In genomic region chr17:42780816-42781638, GRCh38 we compare ENCODE assay signal across 10 cellular contexts. TPM values are rescaled to one million over a fixed set of nuclear protein-coding genes. Genes with fewer than 3 reads are reported as not detected.
DNase-seq lines count a peak whose midpoint lies in the region; ATAC-seq and TF ChIP-seq lines count a peak whose summit lies in the region.
"Had no signal": no experiment of that assay in that cellular context is flagged by ENCODE, and none has a peak within 500 bp of the region (broad histone marks: within the 10 kb centered on the region; RNA-seq: fewer than 3 reads in every experiment).

No MANE protein-coding gene starts in this region.

- no peaks in the 10 kb centered on the region for H3K9me3 ChIP-seq in adipocyte (ENCODE audit: control insufficient read depth, low read length)
- no peaks in the 10 kb centered on the region for H3K9me3 ChIP-seq in iPS DF 6.9 (ENCODE audit: control insufficient read depth, insufficient read depth, low read length)
- no peaks in the 10 kb centered on the region for H3K9me3 ChIP-seq in sigmoid colon
- H3K9me3 ChIP-seq in PC-9 (ENCODE audit: insufficient read depth, low read depth): no peaks in the 10 kb centered on the region

- TF ChIP-seq CTCF in GM23338 (conservative IDR thresholded peaks at IDR 0.05; ENCODE audit: low read depth in 2 of 2) (no peak), sigmoid colon (IDR thresholded peaks at IDR 0.05) (no peak), PC-9 (conservative IDR thresholded peaks at IDR 0.05) (no peak)

- H3K27me3 Mint-ChIP-seq in GM23338 (ENCODE audit: insufficient read depth, low read depth, poor library complexity): peaks cover 44% of the 10 kb centered on the region
- peaks cover 31 to 34% of the 10 kb centered on the region in 2 donors for H3K27me3 Mint-ChIP-seq in natural killer cell treated with Interleukin-12 subunit alpha and Interleukin-12 subunit beta and Interleukin-15 and Interleukin-18, amount 100 ng/mL, for 72 hours

- H3K27me3 ChIP-seq in GM23338 (ENCODE audit: insufficient read depth): peaks cover 34% of the 10 kb centered on the region
- H3K27me3 ChIP-seq in adipocyte (replicated peaks; ENCODE audit: control insufficient read depth, insufficient read depth, low read length): peaks cover 5% of the 10 kb centered on the region
- H3K27me3 ChIP-seq in iPS DF 6.9 (ENCODE audit: control insufficient read depth, insufficient read depth, low read length): peaks cover 9% of the 10 kb centered on the region; the same call in 1 of the 2 replicates
- H3K27me3 ChIP-seq in sigmoid colon: peaks cover 36 to 65% (median 60%) of the 10 kb centered on the region in 3 donors
- H3K27me3 ChIP-seq in PC-9 (ENCODE audit: insufficient read depth, low read depth): no peaks in the 10 kb centered on the region

- ATAC-seq in GM23338: peak; percentile 37
- ATAC-seq in natural killer cell treated with Interleukin-12 subunit alpha and Interleukin-12 subunit beta and Interleukin-15 and Interleukin-18, amount 100 ng/mL, for 72 hours: no peak

- peak overlapping the region; percentile 77 for H3K9ac ChIP-seq in adipocyte (ENCODE audit: low read length)

- no TSS peak for BruUV-seq in PC-9 (replicated peaks; lab: Mats Ljungman, UMichigan)

- H3K79me2 ChIP-seq in GM23338 (replicated peaks; ENCODE audit: insufficient read depth): no peaks in the 10 kb centered on the region
- no peaks in the 10 kb centered on the region for H3K79me2 ChIP-seq in PC-9 (ENCODE audit: low read depth)

- H2AFZ ChIP-seq in GM23338 (peak overlapping the region; percentile 89; the same call in 1 of the 2 replicates), PC-9 (no peak overlapping the region)

- H3K4me2 ChIP-seq in GM23338 (peak overlapping the region; percentile 93), PC-9 (no peak overlapping the region)

- no peak for TF ChIP-seq POLR2A in sigmoid colon (IDR thresholded peaks at IDR 0.05)

- H3K36me3 ChIP-seq in GM23338 (ENCODE audit: insufficient read depth) (no peaks in the 10 kb centered on the region; the same call in 1 of the 2 replicates), adipocyte (ENCODE audit: control insufficient read depth, insufficient read depth, low read length, severe bottlenecking) (peaks cover 36% of the 10 kb centered on the region), iPS DF 6.9 (ENCODE audit: control insufficient read depth, insufficient read depth, low read length) (peaks cover 7% of the 10 kb centered on the region), sigmoid colon (peaks cover 9 to 37% (median 21%) of the 10 kb centered on the region in 4 donors), PC-9 (ENCODE audit: low read depth) (peaks cover 16% of the 10 kb centered on the region; the same call in 1 of the 2 replicates)

- no peaks in the 10 kb centered on the region for H3K9me2 ChIP-seq in GM23338 (ENCODE audit: insufficient read depth)
- H3K9me2 ChIP-seq in PC-9 (ENCODE audit: insufficient read depth): no peaks in the 10 kb centered on the region

- CTCF ChIA-PET in PC-9 (lab: Charles Lee): no interaction called here

- H3K4me1 Mint-ChIP-seq in GM23338: peaks cover 24% of the 10 kb centered on the region
- peaks cover 0 to 19% of the 10 kb centered on the region in 2 donors for H3K4me1 Mint-ChIP-seq in natural killer cell treated with Interleukin-12 subunit alpha and Interleukin-12 subunit beta and Interleukin-15 and Interleukin-18, amount 100 ng/mL, for 72 hours (ENCODE audit: low read depth in 2 of 2)

- H3K27ac ChIP-seq in GM23338 (ENCODE audit: low read depth): no peak overlapping the region
- H3K27ac ChIP-seq in iPS DF 6.9 (ENCODE audit: low read length): no peak overlapping the region
- peak overlapping the region in 1 of 4 donors; percentile 62 for H3K27ac ChIP-seq in sigmoid colon
- no peak overlapping the region for H3K27ac ChIP-seq in PC-9

- DNase-seq in GM23338 (ENCODE audit: low spot score) (peak; percentile 46), adipocyte (ENCODE audit: low read depth) (peak; percentile 55), iPS DF 6.9 (ENCODE audit: low read depth, low spot score) (no peak), sigmoid colon (no peak), PC-9 (no peak), dedifferentiated amniotic fluid mesenchymal stem cell (ENCODE audit: extremely low spot score) (no peak)
- no peak for DNase-seq in natural killer cell treated with Interleukin-12 subunit alpha and Interleukin-12 subunit beta and Interleukin-15 and Interleukin-18, amount 100 ng/mL, for 72 hours (ENCODE audit: low spot score)
- no peak for DNase-seq in NK-92 treated with Interleukin-12 subunit alpha and Interleukin-12 subunit beta, amount 100 ng/mL, for 24 hours (lab: John Stamatoyannopoulos, UW)
- DNase-seq: NCI-H510A had no signal

- H3K36me3 Mint-ChIP-seq in GM23338 (ENCODE audit: low read depth): peaks cover 31% of the 10 kb centered on the region
- H3K36me3 Mint-ChIP-seq in natural killer cell treated with Interleukin-12 subunit alpha and Interleukin-12 subunit beta and Interleukin-15 and Interleukin-18, amount 100 ng/mL, for 72 hours: peaks cover 4% of the 10 kb centered on the region

- H3K27ac Mint-ChIP-seq in GM23338: no peak overlapping the region
- H3K27ac Mint-ChIP-seq in natural killer cell treated with Interleukin-12 subunit alpha and Interleukin-12 subunit beta and Interleukin-15 and Interleukin-18, amount 100 ng/mL, for 72 hours: no peak overlapping the region

- intact Hi-C loops in sigmoid colon (cut with DNase I): no loop called here
- intact Hi-C loops in PC-9 (cut with micrococcal nuclease; ENCODE audit: unreplicated experiment): no loop called here

- H3K4me3 ChIP-seq in GM23338 (peak overlapping the region; percentile 81), adipocyte (ENCODE audit: low read length) (peak overlapping the region; percentile 76), iPS DF 6.9 (ENCODE audit: low read length) (peak overlapping the region; percentile 59; the same call in 1 of the 2 replicates), sigmoid colon (peak overlapping the region in 3 of 4 donors; percentile 33 to 47 (median 41)), PC-9 (no peak overlapping the region)

- WGBS in iPS DF 6.9 (ENCODE audit: insufficient coverage, insufficient read length): no CpG with 5 or more reads among the region's 45 CpGs
- WGBS in sigmoid colon, 2 donors: 2 to 5% methylated on average over 45 of the region's 45 CpGs

- no peak for TF ChIP-seq EP300 in sigmoid colon (IDR thresholded peaks at IDR 0.05)

- H3K9me3 Mint-ChIP-seq in GM23338: no peaks in the 10 kb centered on the region; the same call in 2 of the 3 replicates
- no peaks in the 10 kb centered on the region for H3K9me3 Mint-ChIP-seq in natural killer cell treated with Interleukin-12 subunit alpha and Interleukin-12 subunit beta and Interleukin-15 and Interleukin-18, amount 100 ng/mL, for 72 hours

- POLR2A ChIA-PET in PC-9 (lab: Charles Lee; ENCODE audit: unreplicated experiment): no interaction called here

- peaks cover 21% of the 10 kb centered on the region; the same call in 1 of the 2 replicates for H3K4me1 ChIP-seq in GM23338 (ENCODE audit: insufficient read depth)
- peaks cover 42% of the 10 kb centered on the region for H3K4me1 ChIP-seq in adipocyte (ENCODE audit: control insufficient read depth, insufficient read depth, low read length)
- peaks cover 4% of the 10 kb centered on the region for H3K4me1 ChIP-seq in iPS DF 6.9 (ENCODE audit: control insufficient read depth, insufficient read depth, low read length)
- peaks cover 0 to 27% (median 22%) of the 10 kb centered on the region in 4 donors for H3K4me1 ChIP-seq in sigmoid colon
- H3K4me1 ChIP-seq in PC-9 (replicated peaks; ENCODE audit: insufficient read depth): peaks cover 30% of the 10 kb centered on the region

- H3F3A ChIP-seq in GM23338 (replicated peaks; ENCODE audit: low read depth): peaks cover 12% of the 10 kb centered on the region; the same call in 1 of the 2 replicates
- peaks cover 24% of the 10 kb centered on the region for H3F3A ChIP-seq in PC-9 (ENCODE audit: insufficient read depth, low read depth)

- H4K20me1 ChIP-seq in GM23338 (replicated peaks; ENCODE audit: insufficient read depth): no peaks in the 10 kb centered on the region
- H4K20me1 ChIP-seq in PC-9 (ENCODE audit: insufficient read depth): no peaks in the 10 kb centered on the region

- H3K4me3 Mint-ChIP-seq in GM23338: peak overlapping the region; percentile 72
- H3K4me3 Mint-ChIP-seq in natural killer cell treated with Interleukin-12 subunit alpha and Interleukin-12 subunit beta and Interleukin-15 and Interleukin-18, amount 100 ng/mL, for 72 hours: no peak overlapping the region

RNA-seq across cellular contexts. Expression of gene WNK4, which starts 0.6 kb away (rescaled TPM):
- 0.10 and 0.54 TPM in 2 replicates for total RNA-seq in GM23338 (2014; rRNA removed; shearing (Covaris generic))
- polyA plus RNA-seq in GM23338 (2016; fragmentation: Nextera tagmentation; extraction: Ambion mirVana) (0.65 and 0.83 TPM in 2 replicates), sigmoid colon (10 to 100 TPM; 13.2 to 14.4 (median 14.0) TPM)
- total RNA-seq in sigmoid colon (under 1 TPM in 1 of 4 donors, not detected in 3; 0.28 TPM), PC-9 (2021) (8.3 and 11.9 TPM in 2 replicates)
- under 1 TPM; 0.10 to 0.28 TPM for total RNA-seq in natural killer cell treated with Interleukin-12 subunit alpha and Interleukin-12 subunit beta and Interleukin-15 and Interleukin-18, amount 100 ng/mL, for 72 hours

RNA-seq across cellular contexts. Expression of gene VPS25, which starts 7.8 kb away (rescaled TPM):
- total RNA-seq in GM23338 (2014; rRNA removed; shearing (Covaris generic)): 110 and 129 TPM in 2 replicates
- polyA plus RNA-seq in GM23338 (2016; fragmentation: Nextera tagmentation; extraction: Ambion mirVana): 93.5 and 105 TPM in 2 replicates
- 10 to 100 TPM; 27.1 to 40.3 (median 37.3) TPM for total RNA-seq in sigmoid colon
- polyA plus RNA-seq in sigmoid colon: 100 to 1,000 TPM; 103 to 135 (median 105) TPM
- 10 to 100 TPM; 57.5 to 61.7 TPM for total RNA-seq in natural killer cell treated with Interleukin-12 subunit alpha and Interleukin-12 subunit beta and Interleukin-15 and Interleukin-18, amount 100 ng/mL, for 72 hours
- 38.7 and 48.4 TPM in 2 replicates for total RNA-seq in PC-9 (2021)

RNA-seq across cellular contexts. Expression of gene COA3, which starts 17.5 kb away (rescaled TPM):
- total RNA-seq in GM23338 (2014; rRNA removed; shearing (Covaris generic)): 57.6 and 81.2 TPM in 2 replicates
- polyA plus RNA-seq in GM23338 (2016; fragmentation: Nextera tagmentation; extraction: Ambion mirVana) (123 and 138 TPM in 2 replicates), sigmoid colon (100 to 1,000 TPM; 282 to 382 (median 295) TPM)
- total RNA-seq in sigmoid colon (100 to 1,000 TPM in 1 of 4 donors, 10 to 100 TPM in 3; 73.4 to 100 (median 98.2) TPM), PC-9 (2021) (49.3 and 49.9 TPM in 2 replicates)
- 10 to 100 TPM; 41.6 to 48.0 TPM for total RNA-seq in natural killer cell treated with Interleukin-12 subunit alpha and Interleukin-12 subunit beta and Interleukin-15 and Interleukin-18, amount 100 ng/mL, for 72 hours

RNA-seq across cellular contexts. Expression of gene CNTD1, which starts 17.6 kb away (rescaled TPM):
- total RNA-seq in GM23338 (2014; rRNA removed; shearing (Covaris generic)): not detected in 2 replicates
- polyA plus RNA-seq in GM23338 (2016; fragmentation: Nextera tagmentation; extraction: Ambion mirVana): 0.80 and 1.1 TPM in 2 replicates
- under 1 TPM in 1 of 4 donors, not detected in 3; 0.33 TPM for total RNA-seq in sigmoid colon
- polyA plus RNA-seq in sigmoid colon: 1 to 10 TPM in 2 of 3 donors, under 1 TPM in 1; 0.42 to 7.2 (median 4.2) TPM
- total RNA-seq in natural killer cell treated with Interleukin-12 subunit alpha and Interleukin-12 subunit beta and Interleukin-15 and Interleukin-18, amount 100 ng/mL, for 72 hours: not detected
- not detected in 2 replicates for total RNA-seq in PC-9 (2021)
- total RNA-seq: mononuclear cell had no signal

RNA-seq across cellular contexts. Expression of gene RAMP2, which starts 20.0 kb away (rescaled TPM):
- total RNA-seq in GM23338 (2014; rRNA removed; shearing (Covaris generic)): 2.6 and 8.8 TPM in 2 replicates
- 28.3 and 29.5 TPM in 2 replicates for polyA plus RNA-seq in GM23338 (2016; fragmentation: Nextera tagmentation; extraction: Ambion mirVana)
- 10 to 100 TPM; 11.2 to 26.6 (median 18.4) TPM for total RNA-seq in sigmoid colon
- 10 to 100 TPM in 2 of 3 donors, 1 to 10 TPM in 1; 2.3 to 21.0 (median 16.7) TPM for polyA plus RNA-seq in sigmoid colon
- total RNA-seq in natural killer cell treated with Interleukin-12 subunit alpha and Interleukin-12 subunit beta and Interleukin-15 and Interleukin-18, amount 100 ng/mL, for 72 hours: not detected
- total RNA-seq in PC-9 (2021): 1.1 TPM in 1 of 2 replicates, not detected in the other
- total RNA-seq: mononuclear cell had no signal

Comparison
In these comparisons a context has a peak if more than half of its experiments do, and no peak if none do; other contexts are left out.
1. DNase-seq: peak in GM23338 (single experiment) and adipocyte (single experiment); none in iPS DF 6.9 (single experiment), sigmoid colon (single experiment), natural killer cell treated with Interleukin-12 subunit alpha and Interleukin-12 subunit beta and Interleukin-15 and Interleukin-18, amount 100 ng/mL, for 72 hours (single experiment), PC-9 (0 of 2), NK-92 treated with Interleukin-12 subunit alpha and Interleukin-12 subunit beta, amount 100 ng/mL, for 24 hours (single experiment) and dedifferentiated amniotic fluid mesenchymal stem cell (single experiment).